Comparison of ENCODE assay signal across 8 cellular contexts in the genomic region with DNA sequence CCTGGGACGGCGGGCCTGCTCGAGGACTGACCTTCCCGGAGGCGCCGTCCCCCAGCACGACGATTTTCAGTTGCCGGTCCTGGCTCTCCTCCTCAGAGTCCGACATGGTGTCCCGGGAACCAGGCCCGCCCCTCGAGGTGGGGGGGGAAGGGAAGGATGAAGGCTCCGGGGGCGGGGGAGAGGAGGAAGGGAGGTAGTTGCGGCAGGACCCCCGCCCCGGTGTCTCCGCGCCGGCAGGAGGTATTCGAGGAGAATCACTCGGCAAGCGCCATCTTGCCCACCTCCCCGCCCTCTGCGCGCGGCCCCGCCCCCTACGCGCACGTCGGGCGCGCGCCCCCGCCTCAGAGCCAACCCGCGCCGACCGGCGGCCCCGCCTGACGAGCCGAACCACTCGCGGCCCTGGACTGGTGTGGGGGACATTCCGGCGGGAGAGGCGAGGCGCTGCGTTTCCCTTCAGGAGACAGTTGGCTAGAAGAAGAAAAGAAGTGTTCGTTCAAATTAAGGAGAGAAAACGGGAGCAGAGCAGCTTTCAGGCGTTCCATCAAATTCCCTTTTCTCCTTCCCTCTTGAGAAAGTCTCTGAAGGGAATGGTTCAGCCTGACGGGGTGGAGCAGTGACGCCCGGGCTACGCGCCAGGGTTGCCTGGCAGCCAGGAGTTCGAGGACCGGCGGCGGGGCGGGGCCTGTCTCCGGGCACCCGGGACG. TPM values are rescaled to one million over a fixed set of nuclear protein-coding genes. Genes with fewer than 3 reads are reported as not detected.
DNase-seq lines count a peak whose midpoint lies in the region; ATAC-seq lines count a peak whose summit lies in the region.

Gene RAB28 (minus strand): TSS at position 296 of the 704 bp plus-strand sequence.

- H3K4me1 Mint-ChIP-seq in dendritic cell treated with granulocyte-macrophage colony-stimulating factor and Interleukin-4, amounts not matched to agents 40 ng/mL and 50 ng/mL, for 4 days (ENCODE audit: low read depth): peaks cover 24% of the 10 kb centered on the region

- peak within 1 kb of the TSS; percentile 77 for H3K4me3 Mint-ChIP-seq in dendritic cell treated with granulocyte-macrophage colony-stimulating factor and Interleukin-4, amounts not matched to agents 40 ng/mL and 50 ng/mL, for 4 days

- DNase-seq in CD1c-positive myeloid dendritic cell (ENCODE audit: extremely low spot score) (peak; percentile 96), NCI-H774 (lab: John Stamatoyannopoulos, UW) (peak; percentile 91), left lobe of liver (ENCODE audit: low spot score) (peak; percentile 96)
- DNase-seq in activated CD4-positive, alpha-beta T cell treated with anti-CD3 and anti-CD28 coated beads, Interleukin-2, amount 50 U/mL, for 4 hours: peak; percentile 90
- peak; percentile 93 for DNase-seq in stimulated activated CD4-positive, alpha-beta T cell treated with anti-CD3 and anti-CD28 coated beads, Interleukin-2, amount 100 ng/mL, for 24 hours

- H3K9me3 Mint-ChIP-seq in dendritic cell treated with granulocyte-macrophage colony-stimulating factor and Interleukin-4, amounts not matched to agents 40 ng/mL and 50 ng/mL, for 4 days: no peaks in the 10 kb centered on the region

- H3K27ac Mint-ChIP-seq in dendritic cell treated with granulocyte-macrophage colony-stimulating factor and Interleukin-4, amounts not matched to agents 40 ng/mL and 50 ng/mL, for 4 days: peak within 1 kb of the TSS; percentile 90

- H3K36me3 Mint-ChIP-seq in dendritic cell treated with granulocyte-macrophage colony-stimulating factor and Interleukin-4, amounts not matched to agents 40 ng/mL and 50 ng/mL, for 4 days (ENCODE audit: low read depth): no peaks in the 10 kb centered on the region

- ATAC-seq in GM19438 (IDR thresholded peaks at IDR 0.05; ENCODE audit: low read depth, unreplicated experiment) (peak; percentile 97), HG03571 (IDR thresholded peaks at IDR 0.05; ENCODE audit: unreplicated experiment) (peak; percentile 97), left lobe of liver (peak; percentile 98)

- peaks cover 23% of the 10 kb centered on the region for H3K27me3 Mint-ChIP-seq in dendritic cell treated with granulocyte-macrophage colony-stimulating factor and Interleukin-4, amounts not matched to agents 40 ng/mL and 50 ng/mL, for 4 days

- intact Hi-C loops in dendritic cell treated with granulocyte-macrophage colony-stimulating factor and Interleukin-4, amounts not matched to agents 40 ng/mL and 50 ng/mL, for 4 days (cut with micrococcal nuclease): loop anchor here (2.0 to 10.0 kb wide), 3 partner anchors 61 to 1521 kb away; partner anchors contain the start of genes CPEB2 and NKX3-2

RNA-seq across cellular contexts. Expression of gene RAB28, which starts in this region (rescaled TPM):
- 4.8 TPM for total RNA-seq in left lobe of liver

Comparison
In these comparisons a context has a peak if more than half of its experiments do, and no peak if none do; other contexts are left out.
1. Peak in every context shown above with its lines: DNase-seq and ATAC-seq.